Comparison of ENCODE assay signal across 25 cellular contexts in genomic region chr7:136309407-136309806, GRCh38.
"Had no signal": no experiment of that assay in that cellular context is flagged by ENCODE, and none has a peak within 500 bp of the region (broad histone marks: within the 10 kb centered on the region; RNA-seq: fewer than 3 reads in every experiment).

No MANE protein-coding gene starts in this region.

- H3K9me3 ChIP-seq: neutrophil had no signal

- H3K4me1 ChIP-seq: gastrocnemius medialis, left lung, parathyroid adenoma, right lobe of liver, tibial nerve, upper lobe of left lung had no signal

- H3K36me3 ChIP-seq: gastrocnemius medialis, left lung, neutrophil, right lobe of liver, thoracic aorta, tibial nerve, upper lobe of left lung had no signal

- ATAC-seq: esophagus mucosa; gastrocnemius medialis; left cardiac atrium; left lung; mucosa of descending colon; natural killer cell treated with Interleukin-12 subunit alpha and Interleukin-12 subunit beta and Interleukin-15 and Interleukin-18, amount 100 ng/mL, for 72 hours; right lobe of liver; stimulated activated naive B cell treated with anti-CD40 and anti-IgM and Interleukin-4, amounts not matched to agents 10 μg/mL and 1 μg/mL and 100 μg/mL, for 72 hours had no signal

- H3K4me3 ChIP-seq: gastrocnemius medialis, left lung, mucosa of descending colon, right lobe of liver, thoracic aorta, tibial nerve, upper lobe of left lung had no signal

- H2AFZ ChIP-seq: parathyroid adenoma had no signal

- H3K27ac ChIP-seq: epithelial cell of prostate, gastrocnemius medialis, left lung, neutrophil, parathyroid adenoma, right lobe of liver, thoracic aorta, tibial nerve, upper lobe of left lung had no signal

- FAIRE-seq: islet of Langerhans, small intestine, urothelium cell line had no signal

- H3K79me2 ChIP-seq: parathyroid adenoma had no signal

- H3K27me3 ChIP-seq: gastrocnemius medialis, left lung, neutrophil, right lobe of liver, tibial nerve, upper lobe of left lung had no signal

- DNase-seq: effector CD8-positive, alpha-beta T cell; endodermal cell; foreskin fibroblast; gastrocnemius medialis; head of caudate nucleus; left cardiac atrium; left lung; mesenchymal stem cell; mucosa of descending colon; naive B cell; right lobe of liver; small intestine; stimulated activated CD4-positive, alpha-beta T cell treated with anti-CD3 and anti-CD28 coated beads, Interleukin-15, amount 100 ng/mL, for 24 hours; stimulated activated CD4-positive, alpha-beta T cell treated with anti-CD3 and anti-CD28 coated beads, Interleukin-2, amount 100 ng/mL, for 48 hours; stimulated activated naive B cell treated with anti-CD40 and anti-IgM and Interleukin-4, amounts not matched to agents 10 μg/mL and 1 μg/mL and 100 μg/mL, for 72 hours; upper lobe of left lung had no signal

- H3K9ac ChIP-seq: parathyroid adenoma had no signal
